Comparison of ENCODE assay signal across 16 cellular contexts in the genomic region with DNA sequence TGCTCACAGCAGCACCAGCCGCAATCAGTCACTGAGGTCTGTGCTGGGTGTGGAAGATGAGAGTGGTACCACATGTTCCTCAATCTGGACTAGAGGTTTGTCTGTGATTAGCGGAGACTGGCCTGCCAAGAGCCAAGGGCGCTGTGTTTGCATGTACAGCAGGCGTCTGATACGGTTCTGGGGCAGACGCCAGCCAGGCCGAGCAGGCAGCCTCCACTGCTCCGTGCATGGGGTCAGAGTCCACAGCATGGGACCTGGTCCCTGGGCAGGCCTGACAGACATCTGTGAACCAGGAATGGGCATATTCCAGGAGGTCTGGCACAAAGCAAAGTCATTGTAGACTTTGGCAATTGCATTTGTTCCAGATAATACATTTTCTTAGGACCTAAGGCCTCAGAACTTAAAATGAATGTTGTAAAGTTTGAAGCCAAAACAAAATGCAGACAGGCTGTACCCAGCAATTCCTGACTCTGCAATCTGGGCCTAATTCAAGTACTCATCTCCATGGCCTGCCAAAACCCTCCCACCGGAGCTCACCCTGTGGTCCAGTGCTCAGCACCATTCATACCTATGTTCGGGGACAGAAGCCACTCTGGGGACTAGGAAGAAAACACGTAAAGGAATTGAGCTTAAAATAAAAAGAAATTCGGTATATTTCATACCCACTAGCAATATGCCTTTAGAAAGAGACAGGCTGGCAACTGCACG. TPM values are rescaled to one million over a fixed set of nuclear protein-coding genes. Genes with fewer than 3 reads are reported as not detected.
A peak's percentile ranks its signal among the peaks of the same experiment; 100 is the strongest.
DNase-seq lines count a peak whose midpoint lies in the region; ATAC-seq and TF ChIP-seq lines count a peak whose summit lies in the region.
"Had no signal": no experiment of that assay in that cellular context is flagged by ENCODE, and none has a peak within 500 bp of the region (broad histone marks: within the 10 kb centered on the region; RNA-seq: fewer than 3 reads in every experiment).

No MANE protein-coding gene starts in this region.

- peak; percentile 41 for ATAC-seq in lung (ENCODE audit: insufficient read depth, low FRiP score)
- ATAC-seq: stimulated activated naive CD8-positive, alpha-beta T cell treated with anti-CD3 and anti-CD28 coated beads, Interleukin-15, amount 100 ng/mL, for 72 hours had no signal

- TF ChIP-seq EP300 in transverse colon (IDR thresholded peaks at IDR 0.05; ENCODE audit: low read depth), result no peak

- no TSS peak for BruUV-seq in mammary epithelial cell (replicated peaks; lab: Mats Ljungman, UMichigan)

- no peaks in the 10 kb centered on the region for H4K20me1 ChIP-seq in mammary epithelial cell (ENCODE audit: insufficient read depth, low read length)

- H3K36me3 ChIP-seq in MG63 (peaks cover 1% of the 10 kb centered on the region), esophagus squamous epithelium (no peaks in the 10 kb centered on the region), lung (ENCODE audit: control insufficient read depth in 2 of 2, insufficient read depth in 2 of 2, low read length in 2 of 2) (no peaks in the 10 kb centered on the region), transverse colon (no peaks in the 10 kb centered on the region), mammary epithelial cell (ENCODE audit: insufficient read depth, low read length) (no peaks in the 10 kb centered on the region)

- TF ChIP-seq CTCF in esophagus squamous epithelium (IDR thresholded peaks at IDR 0.05) (no peak), lung (IDR thresholded peaks at IDR 0.05; ENCODE audit: control extremely low read depth, extremely low read depth) (no peak), transverse colon (IDR thresholded peaks at IDR 0.05) (no peak), mammary epithelial cell (conservative IDR thresholded peaks at IDR 0.05 in 1 of 2, IDR thresholded peaks at IDR 0.05 in 1 of 2; ENCODE audit: extremely low read depth in 1 of 2, insufficient read depth in 1 of 2, low read depth in 1 of 2, low read length in 2 of 2) (no peak)

- H3K4me3 ChIP-seq in MG63 (no peak overlapping the region), esophagus squamous epithelium (no peak overlapping the region), lung (no peak overlapping the region), transverse colon (no peak overlapping the region), mammary epithelial cell (replicated peaks in 1 of 3; ENCODE audit: insufficient read depth in 1 of 3, low read depth in 2 of 3, low read length in 3 of 3) (no peak overlapping the region)

- dilution Hi-C loops in mammary epithelial cell (cut with HindIII; ENCODE audit: low sequenced_read_pairs), result no loop called here

- H3K4me1 ChIP-seq in esophagus squamous epithelium, result peaks cover 0 to 24% (median 8%) of the 10 kb centered on the region in 3 donors
- H3K4me1 ChIP-seq in lung (ENCODE audit: control insufficient read depth in 2 of 2, insufficient read depth in 2 of 2, low read length in 2 of 2), result peaks cover 0 to 2% of the 10 kb centered on the region in 2 donors
- H3K4me1 ChIP-seq in transverse colon, result peaks cover 0 to 15% (median 8%) of the 10 kb centered on the region in 4 donors
- H3K4me1 ChIP-seq in mammary epithelial cell (ENCODE audit: insufficient read depth, low read length), result no peaks in the 10 kb centered on the region

- no peak overlapping the region for H3K4me2 ChIP-seq in mammary epithelial cell (ENCODE audit: insufficient read depth, low read depth, low read length)

- H2AFZ ChIP-seq in mammary epithelial cell (ENCODE audit: low read depth, low read length), result no peak overlapping the region

- 66 to 75% methylated on average over 5 to 9 of the region's 13 CpGs for WGBS in esophagus squamous epithelium, 2 donors
- 80 to 86% methylated on average over 13 of the region's 13 CpGs for WGBS in lung, 2 donors
- 49 to 83% methylated on average over 1 to 13 of the region's 13 CpGs for WGBS in transverse colon (ENCODE audit: low coverage in 1 of 2), 2 donors
- 80% methylated on average over 12 of the region's 13 CpGs for WGBS in mammary epithelial cell (ENCODE audit: low coverage, missing lambda C conversion rate)

- TF ChIP-seq POLR2A in esophagus squamous epithelium (IDR thresholded peaks at IDR 0.05) (no peak), transverse colon (IDR thresholded peaks at IDR 0.05) (no peak)

- no peaks in the 10 kb centered on the region for H3K9me3 ChIP-seq in MG63
- no peaks in the 10 kb centered on the region for H3K9me3 ChIP-seq in esophagus squamous epithelium
- H3K9me3 ChIP-seq in lung (ENCODE audit: control insufficient read depth in 2 of 2, insufficient read depth in 1 of 2, low read length in 1 of 2), result peaks cover 0 to 3% of the 10 kb centered on the region in 2 donors
- H3K9me3 ChIP-seq in transverse colon, result no peaks in the 10 kb centered on the region
- no peaks in the 10 kb centered on the region for H3K9me3 ChIP-seq in mammary epithelial cell (replicated peaks; ENCODE audit: insufficient read depth, low read length)

- DNase-seq in MG63, result peak; percentile 19
- DNase-seq in esophagus squamous epithelium (lab: John Stamatoyannopoulos, UW), result no peak
- DNase-seq in lung (ENCODE audit: low spot score), result peak; percentile 41
- DNase-seq in transverse colon, result peak; percentile 81
- DNase-seq in NCI-H146 treated with DMSO at 0.1 percent for 48 hours (lab: John Stamatoyannopoulos, UW; ENCODE audit: unreplicated experiment), result no peak
- no peak for DNase-seq in DMS153 treated with DMSO at 0.1 percent for 48 hours (lab: John Stamatoyannopoulos, UW; ENCODE audit: unreplicated experiment)
- DNase-seq in mammary epithelial cell, result no peak
- DNase-seq: activated CD8-positive, alpha-beta memory T cell treated with anti-CD3 and anti-CD28 coated beads for 24 hours; activated naive CD4-positive, alpha-beta T cell treated with anti-CD3 and anti-CD28 coated beads, Interleukin-2, amount 50 U/mL, for 16 hours; cortex of kidney; DMS79 treated with DMSO at 0.1 percent for 48 hours; foreskin melanocyte; KG1; occipital lobe; stimulated activated CD4-positive, alpha-beta T cell treated with anti-CD3 and anti-CD28 coated beads, Interleukin-4, amount 100 ng/mL, for 24 hours; stimulated activated naive CD8-positive, alpha-beta T cell treated with anti-CD3 and anti-CD28 coated beads, Interleukin-15, amount 100 ng/mL, for 72 hours had no signal

- no peaks in the 10 kb centered on the region for H3K79me2 ChIP-seq in mammary epithelial cell (ENCODE audit: insufficient read depth, low read length)

- CTCF ChIA-PET in mammary epithelial cell (lab: Charles Lee; ENCODE audit: low non-redundant PET), result no interaction called here

- H3K27me3 ChIP-seq in MG63, result no peaks in the 10 kb centered on the region
- peaks cover 0 to 21% (median 0%) of the 10 kb centered on the region in 4 donors for H3K27me3 ChIP-seq in esophagus squamous epithelium
- H3K27me3 ChIP-seq in lung (ENCODE audit: control insufficient read depth, insufficient read depth), result no peaks in the 10 kb centered on the region
- H3K27me3 ChIP-seq in transverse colon, result no peaks in the 10 kb centered on the region
- H3K27me3 ChIP-seq in mammary epithelial cell (ENCODE audit: insufficient read depth, low read length), result no peaks in the 10 kb centered on the region

- intact Hi-C loops in esophagus squamous epithelium (cut with DNase I) (no loop called here), transverse colon (cut with DNase I; ENCODE audit: low total_unique reads) (no loop called here), mammary epithelial cell (cut with micrococcal nuclease) (no loop called here)

- H3K27ac ChIP-seq in esophagus squamous epithelium (peak overlapping the region in 3 of 4 donors; percentile 49 to 76 (median 60)), lung (ENCODE audit: low read depth in 1 of 2, low read length in 1 of 2) (peak overlapping the region; percentile 11 to 36), transverse colon (peak overlapping the region; percentile 1 to 62 (median 34)), mammary epithelial cell (ENCODE audit: insufficient read depth, low read depth, low read length) (no peak overlapping the region)

- in situ Hi-C loops in transverse colon (cut with MboI; ENCODE audit: low pct_ligation_motif_present in 1 of 4, low pct_unique_long_range_greater_than_20kb in 1 of 4, low sequenced_read_pairs in 3 of 4) (no loop called here), mammary epithelial cell (cut with MboI; ENCODE audit: low sequenced_read_pairs in 2 of 2) (no loop called here)

- no peak overlapping the region for H3K9ac ChIP-seq in mammary epithelial cell (ENCODE audit: insufficient read depth, low read length)

RNA-seq across cellular contexts. Expression of a gene that starts 50.0 kb away (rescaled TPM):
- total RNA-seq in MG63 (2014; rRNA removed; shearing (Covaris generic); ENCODE audit: low replicate concordance), result 48.3 and 52.6 TPM in 2 replicates
- total RNA-seq in esophagus squamous epithelium (10 to 100 TPM in 3 of 4 donors, 1 to 10 TPM in 1; 8.5 to 16.0 (median 13.7) TPM), lung (10 to 100 TPM; 17.3 to 86.9 TPM), transverse colon (10 to 100 TPM; 10.5 to 62.3 (median 23.5) TPM), mammary epithelial cell (10 to 100 TPM; 37.0 to 48.5 TPM)
- polyA plus RNA-seq in lung (10 to 100 TPM; 23.9 to 68.0 TPM), mammary epithelial cell (30.6 TPM)
- 6.7 TPM for polyA minus RNA-seq in mammary epithelial cell

Comparison
In these comparisons a context has a peak if more than half of its experiments do, and no peak if none do; other contexts are left out.
1. DNase-seq: peak in MG63 (single experiment), lung (single experiment) and transverse colon (single experiment); none in esophagus squamous epithelium (single experiment), NCI-H146 treated with DMSO at 0.1 percent for 48 hours (single experiment), DMS153 treated with DMSO at 0.1 percent for 48 hours (single experiment) and mammary epithelial cell (single experiment).